Comparison of ENCODE assay signal across 20 cellular contexts in genomic region chr14:69105326-69105725, GRCh38. TPM values are rescaled to one million over a fixed set of nuclear protein-coding genes. Genes with fewer than 3 reads are reported as not detected.
DNase-seq lines count a peak whose midpoint lies in the region; ATAC-seq and TF ChIP-seq lines count a peak whose summit lies in the region.
"Had no signal": no experiment of that assay in that cellular context is flagged by ENCODE, and none has a peak within 500 bp of the region (broad histone marks: within the 10 kb centered on the region; RNA-seq: fewer than 3 reads in every experiment).

No MANE protein-coding gene starts in this region.

- H3K27ac ChIP-seq in smooth muscle cell (ENCODE audit: low read depth) (peak overlapping the region; percentile 10), neuronal stem cell (replicated peaks; ENCODE audit: low read length) (no peak overlapping the region)
- H3K27ac ChIP-seq: 22Rv1, left lung, prostate gland had no signal

- H3K9me3 Mint-ChIP-seq in activated naive CD4-positive, alpha-beta T cell treated with anti-CD3 and anti-CD28 coated beads for 36 hours = no peaks in the 10 kb centered on the region
- H3K9me3 Mint-ChIP-seq: CD4-positive, CD25-positive, alpha-beta regulatory T cell; naive thymus-derived CD4-positive, alpha-beta T cell; T-helper 2 cell treated with Interferon-gamma antibody and Interleukin-4, amounts not matched to agents 5 μg/mL and 100 μg/mL, for 36 hours had no signal

- H3K14ac ChIP-seq in neuronal stem cell (ENCODE audit: low read length) = no peak overlapping the region

- no peaks in the 10 kb centered on the region for H3K79me1 ChIP-seq in neuronal stem cell (ENCODE audit: low read depth, low read length)

- H3K9me3 ChIP-seq in smooth muscle cell (replicated peaks; ENCODE audit: low read depth) = no peaks in the 10 kb centered on the region
- H3K9me3 ChIP-seq in neuronal stem cell (replicated peaks in 1 of 2; ENCODE audit: control insufficient read depth in 2 of 2, insufficient read depth in 1 of 2, low read depth in 1 of 2, low read length in 2 of 2) = no peaks in the 10 kb centered on the region
- H3K9me3 ChIP-seq: left lung, prostate gland had no signal

- no peak overlapping the region for H2BK5ac ChIP-seq in neuronal stem cell (ENCODE audit: low read length)

- H3K4me2 ChIP-seq in smooth muscle cell (no peak overlapping the region), neuronal stem cell (ENCODE audit: insufficient read depth, low read length, poor library complexity, severe bottlenecking) (no peak overlapping the region)

- H3K4ac ChIP-seq in neuronal stem cell (ENCODE audit: low read length) = no peak overlapping the region

- peaks cover 13% of the 10 kb centered on the region for H4K20me1 ChIP-seq in smooth muscle cell (ENCODE audit: low read depth)

- H3K36me3 ChIP-seq in smooth muscle cell (ENCODE audit: low read depth) (peaks cover 3% of the 10 kb centered on the region), neuronal stem cell (replicated peaks in 1 of 2; ENCODE audit: control insufficient read depth in 2 of 2, insufficient read depth in 2 of 2, low read length in 2 of 2) (peaks cover 4 to 55% of the 10 kb centered on the region in 2 donors)
- H3K36me3 ChIP-seq: prostate gland had no signal

- H2BK12ac ChIP-seq in neuronal stem cell (ENCODE audit: low read length) = no peak overlapping the region

- 81% methylated on average over 2 of the region's 2 CpGs for WGBS in smooth muscle cell (ENCODE audit: low lambda C conversion rate)
- no CpG with 5 or more reads among the region's 2 CpGs for WGBS in neuronal stem cell (ENCODE audit: extremely low coverage in 2 of 2, insufficient read length in 2 of 2, insufficient replicate concordance in 1 of 2), 2 donors

- H3K4me3 Mint-ChIP-seq in activated naive CD4-positive, alpha-beta T cell treated with anti-CD3 and anti-CD28 coated beads for 36 hours = no peak overlapping the region
- H3K4me3 Mint-ChIP-seq: CD4-positive, CD25-positive, alpha-beta regulatory T cell; T-helper 2 cell treated with Interferon-gamma antibody and Interleukin-4, amounts not matched to agents 5 μg/mL and 100 μg/mL, for 36 hours had no signal

- no peak for ATAC-seq in GM21447 (IDR thresholded peaks at IDR 0.05; ENCODE audit: unreplicated experiment)
- ATAC-seq: left lung; naive thymus-derived CD4-positive, alpha-beta T cell had no signal

- H3K27me3 Mint-ChIP-seq in activated naive CD4-positive, alpha-beta T cell treated with anti-CD3 and anti-CD28 coated beads for 36 hours (ENCODE audit: low read depth) = no peaks in the 10 kb centered on the region
- H3K27me3 Mint-ChIP-seq: CD4-positive, CD25-positive, alpha-beta regulatory T cell; naive thymus-derived CD4-positive, alpha-beta T cell had no signal

- H2AFZ ChIP-seq in smooth muscle cell (ENCODE audit: low read depth) (no peak overlapping the region), neuronal stem cell (ENCODE audit: low read length) (no peak overlapping the region)

- peaks cover 14% of the 10 kb centered on the region for H3K4me1 Mint-ChIP-seq in activated naive CD4-positive, alpha-beta T cell treated with anti-CD3 and anti-CD28 coated beads for 36 hours (ENCODE audit: low read depth)

- H3F3A ChIP-seq in smooth muscle cell (ENCODE audit: low read depth) = no peaks in the 10 kb centered on the region

- CTCF ChIA-PET in activated naive CD4-positive, alpha-beta T cell treated with anti-CD3 and anti-CD28 coated beads for 36 hours (lab: Charles Lee) = interaction anchor here (1.0 to 1.1 kb wide), 2 partner anchors 194 to 241 kb away, joined by 3 read pairs; no protein-coding TSS in a partner anchor

- no peak overlapping the region for H2BK15ac ChIP-seq in neuronal stem cell (ENCODE audit: low read length)

- no peaks in the 10 kb centered on the region for H3K4me1 ChIP-seq in smooth muscle cell (ENCODE audit: low read depth)
- H3K4me1 ChIP-seq in neuronal stem cell (ENCODE audit: control insufficient read depth in 2 of 2, insufficient read depth in 1 of 2, low read depth in 1 of 2, low read length in 2 of 2) = no peaks in the 10 kb centered on the region
- H3K4me1 ChIP-seq: prostate gland had no signal

- no peak overlapping the region for H4K8ac ChIP-seq in neuronal stem cell (ENCODE audit: low read depth, low read length)

- H3K18ac ChIP-seq in neuronal stem cell (ENCODE audit: low read length) = no peak overlapping the region

- H2BK120ac ChIP-seq in neuronal stem cell (ENCODE audit: low read depth, low read length) = no peak overlapping the region

- peak overlapping the region; percentile 39 for H3K27ac Mint-ChIP-seq in activated naive CD4-positive, alpha-beta T cell treated with anti-CD3 and anti-CD28 coated beads for 36 hours
- H3K27ac Mint-ChIP-seq: CD4-positive, CD25-positive, alpha-beta regulatory T cell; naive thymus-derived CD4-positive, alpha-beta T cell; T-helper 2 cell treated with Interferon-gamma antibody and Interleukin-4, amounts not matched to agents 5 μg/mL and 100 μg/mL, for 36 hours had no signal

- DNase-seq in activated naive CD4-positive, alpha-beta T cell treated with anti-CD3 and anti-CD28 coated beads for 36 hours = no peak
- no peak for DNase-seq in activated naive CD4-positive, alpha-beta T cell (lab: John Stamatoyannopoulos, UW)
- peak; percentile 94 for DNase-seq in astrocyte of the hippocampus (ENCODE audit: low read depth, low spot score)
- DNase-seq in fibroblast of villous mesenchyme (ENCODE audit: low read depth) = peak; percentile 16
- DNase-seq in smooth muscle cell (lab: John Stamatoyannopoulos, UW; ENCODE audit: unreplicated experiment) = no peak
- no peak for DNase-seq in neuronal stem cell (ENCODE audit: low spot score)
- DNase-seq in hypothalamus (lab: John Stamatoyannopoulos, UW) = no peak
- DNase-seq: activated CD8-positive, alpha-beta memory T cell treated with anti-CD3 and anti-CD28 coated beads, Interleukin-2, amount 50 U/mL, for 48 hours; activated naive CD4-positive, alpha-beta T cell treated with anti-CD3 and anti-CD28 coated beads, Interleukin-2, amount 50 U/mL, for 16 hours; CD4-positive, CD25-positive, alpha-beta regulatory T cell; left lung; naive thymus-derived CD4-positive, alpha-beta T cell; NCI-H2029 treated with DMSO at 0.1 percent for 48 hours; NCI-H82; Right ventricle myocardium superior; substantia nigra had no signal

- H3K9ac ChIP-seq in smooth muscle cell (ENCODE audit: low read depth) (no peak overlapping the region), neuronal stem cell (ENCODE audit: low read depth, low read length, poor library complexity) (no peak overlapping the region)

- H4K91ac ChIP-seq in neuronal stem cell (ENCODE audit: low read depth, low read length, poor library complexity) = no peak overlapping the region

- H3K4me3 ChIP-seq in fibroblast of villous mesenchyme (ENCODE audit: low read depth, low read length) = no peak overlapping the region
- no peak overlapping the region for H3K4me3 ChIP-seq in smooth muscle cell
- H3K4me3 ChIP-seq in neuronal stem cell (ENCODE audit: low read length in 2 of 2) = no peak overlapping the region
- H3K4me3 ChIP-seq: left lung, prostate gland had no signal

- H3K36me3 Mint-ChIP-seq in activated naive CD4-positive, alpha-beta T cell treated with anti-CD3 and anti-CD28 coated beads for 36 hours (ENCODE audit: low read depth) = peaks cover 3% of the 10 kb centered on the region

- H3K79me2 ChIP-seq in smooth muscle cell (ENCODE audit: low read depth) = peaks cover 39% of the 10 kb centered on the region

- intact Hi-C loops in activated naive CD4-positive, alpha-beta T cell treated with anti-CD3 and anti-CD28 coated beads for 36 hours (cut with micrococcal nuclease) = no loop called here

- no peak overlapping the region for H3K23ac ChIP-seq in neuronal stem cell (ENCODE audit: low read depth, low read length, poor library complexity)

- no peak overlapping the region for H2AK5ac ChIP-seq in neuronal stem cell (ENCODE audit: low read depth, low read length)

- no peak for TF ChIP-seq CTCF in fibroblast of villous mesenchyme (IDR thresholded peaks at IDR 0.05; ENCODE audit: insufficient read depth, low read depth, low read length)
- no peak for TF ChIP-seq CTCF in smooth muscle cell (IDR thresholded peaks at IDR 0.05; ENCODE audit: borderline replicate concordance, insufficient read depth, poor library complexity, severe bottlenecking)

- H3K27me3 ChIP-seq in smooth muscle cell (ENCODE audit: low read depth) = no peaks in the 10 kb centered on the region
- H3K27me3 ChIP-seq in neuronal stem cell (ENCODE audit: control insufficient read depth in 3 of 3, insufficient read depth in 3 of 3, low read depth in 1 of 3, low read length in 3 of 3) = no peaks in the 10 kb centered on the region
- H3K27me3 ChIP-seq: left lung had no signal

RNA-seq across cellular contexts. Expression of gene DCAF5, which starts 47.6 kb away (rescaled TPM):
- total RNA-seq in activated naive CD4-positive, alpha-beta T cell treated with anti-CD3 and anti-CD28 coated beads for 36 hours = 10 to 100 TPM; 34.5 to 35.1 TPM
- total RNA-seq in fibroblast of villous mesenchyme (24.2 and 30.0 TPM in 2 replicates), smooth muscle cell (22.2 and 23.0 TPM in 2 replicates)
- 45.4 and 47.4 TPM in 2 replicates for polyA plus RNA-seq in smooth muscle cell
- polyA plus RNA-seq in neuronal stem cell (2013, experiment 1 of 2) = 39.6 TPM
- polyA plus RNA-seq in neuronal stem cell (2013, experiment 2 of 2) = 39.8 TPM

Comparison
In these comparisons a context has a peak if more than half of its experiments do, and no peak if none do; other contexts are left out.
1. DNase-seq: peak in astrocyte of the hippocampus (single experiment) and fibroblast of villous mesenchyme (single experiment); none in activated naive CD4-positive, alpha-beta T cell treated with anti-CD3 and anti-CD28 coated beads for 36 hours (single experiment), activated naive CD4-positive, alpha-beta T cell (0 of 4), smooth muscle cell (single experiment), neuronal stem cell (single experiment) and hypothalamus (0 of 51).